ENCODE assay signal across 1 cellular context in genomic region chr7:101118856-101119255, GRCh38.
TF ChIP-seq lines count a peak whose summit lies in the region.

No MANE protein-coding gene starts in this region.

TF ChIP-seq in IMR-90, 13 proteins besides CTCF, POLR2A, EP300 and RAD21:
- TF ChIP-seq MXI1 (IDR thresholded peaks at IDR 0.05; ENCODE audit: borderline replicate concordance, low read depth, low read length) (no peak), ELK1 (IDR thresholded peaks at IDR 0.05; ENCODE audit: borderline replicate concordance, low read depth, low read length) (no peak), RCOR1 (IDR thresholded peaks at IDR 0.05; ENCODE audit: insufficient replicate concordance, low read length) (no peak)
TF ChIP-seq in IMR-90: peak in this region for 0.
